8 cellular contexts compared by ENCODE assay signal in the genomic region with DNA sequence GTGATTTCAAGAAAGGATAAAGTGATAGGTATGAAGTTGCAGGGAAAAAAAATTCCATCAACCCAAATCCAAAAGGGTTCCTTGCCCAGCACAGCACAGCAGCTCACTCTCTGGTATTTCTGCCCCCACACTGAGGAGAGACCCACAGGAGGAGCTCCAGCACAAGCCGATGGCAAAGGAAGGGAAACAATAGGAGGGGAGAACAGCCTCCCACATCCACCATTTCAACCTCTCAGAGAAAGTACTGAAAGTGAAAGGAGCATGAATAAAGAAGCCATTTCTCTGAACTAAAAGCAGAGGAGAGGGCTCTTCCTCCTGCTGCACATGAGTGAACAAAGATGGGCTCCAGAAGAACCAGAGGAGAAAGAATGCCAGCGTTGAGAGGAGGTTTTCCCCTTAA. TPM values are rescaled to one million over a fixed set of nuclear protein-coding genes. Genes with fewer than 3 reads are reported as not detected.
DNase-seq lines count a peak whose midpoint lies in the region; ATAC-seq and TF ChIP-seq lines count a peak whose summit lies in the region.

No MANE protein-coding gene starts in this region.

- H3K36me3 Mint-ChIP-seq in activated naive CD8-positive, alpha-beta T cell treated with anti-CD3 and anti-CD28 coated beads for 36 hours = peaks cover 3% of the 10 kb centered on the region

- peak; percentile 56 for TF ChIP-seq CTCF in AG09319 (IDR thresholded peaks at IDR 0.05; ENCODE audit: low read depth, low read length)

- no peaks in the 10 kb centered on the region for H3K9me3 Mint-ChIP-seq in activated naive CD8-positive, alpha-beta T cell treated with anti-CD3 and anti-CD28 coated beads for 36 hours

- DNase-seq in AG09319 (ENCODE audit: extremely low read depth, low read depth) (peak; percentile 14), left colon (no peak), middle frontal gyrus (ENCODE audit: extremely low spot score, low spot score) (no peak), AG08396 (ENCODE audit: low spot score) (no peak), DMS79 treated with DMSO at 0.1 percent for 48 hours (lab: John Stamatoyannopoulos, UW) (no peak)
- DNase-seq in activated naive CD8-positive, alpha-beta T cell treated with anti-CD3 and anti-CD28 coated beads for 36 hours = no peak

- H3K27ac Mint-ChIP-seq in activated naive CD8-positive, alpha-beta T cell treated with anti-CD3 and anti-CD28 coated beads for 36 hours = peak overlapping the region; percentile 75

- intact Hi-C loops in left colon (cut with DNase I, micrococcal nuclease) = no loop called here

- peaks cover 33% of the 10 kb centered on the region for H3K4me1 Mint-ChIP-seq in activated naive CD8-positive, alpha-beta T cell treated with anti-CD3 and anti-CD28 coated beads for 36 hours

- H3K27me3 Mint-ChIP-seq in activated naive CD8-positive, alpha-beta T cell treated with anti-CD3 and anti-CD28 coated beads for 36 hours = no peaks in the 10 kb centered on the region

- H3K4me3 Mint-ChIP-seq in activated naive CD8-positive, alpha-beta T cell treated with anti-CD3 and anti-CD28 coated beads for 36 hours = peak overlapping the region; percentile 54

- ATAC-seq in GM21515 (IDR thresholded peaks at IDR 0.05; ENCODE audit: unreplicated experiment) (peak; percentile 40), left colon (peak; percentile 42), HG03442 (IDR thresholded peaks at IDR 0.05; ENCODE audit: unreplicated experiment) (no peak)

RNA-seq across cellular contexts. Expression of gene ZSWIM6, which starts 54.9 kb away (rescaled TPM):
- total RNA-seq in activated naive CD8-positive, alpha-beta T cell treated with anti-CD3 and anti-CD28 coated beads for 36 hours = 1 to 10 TPM; 3.0 to 3.2 TPM
- 10 to 100 TPM; 22.5 to 27.1 TPM for total RNA-seq in left colon

Comparison
In these comparisons a context has a peak if more than half of its experiments do, and no peak if none do; other contexts are left out.
1. RNA of gene ZSWIM6, which starts 54.9 kb away (total RNA-seq): 22.5 to 27.1 TPM in left colon; 3.0 to 3.2 TPM in activated naive CD8-positive, alpha-beta T cell treated with anti-CD3 and anti-CD28 coated beads for 36 hours; every median in the first group is over 4 times any median in the second.